9 cellular contexts compared by ENCODE assay signal in the genomic region with DNA sequence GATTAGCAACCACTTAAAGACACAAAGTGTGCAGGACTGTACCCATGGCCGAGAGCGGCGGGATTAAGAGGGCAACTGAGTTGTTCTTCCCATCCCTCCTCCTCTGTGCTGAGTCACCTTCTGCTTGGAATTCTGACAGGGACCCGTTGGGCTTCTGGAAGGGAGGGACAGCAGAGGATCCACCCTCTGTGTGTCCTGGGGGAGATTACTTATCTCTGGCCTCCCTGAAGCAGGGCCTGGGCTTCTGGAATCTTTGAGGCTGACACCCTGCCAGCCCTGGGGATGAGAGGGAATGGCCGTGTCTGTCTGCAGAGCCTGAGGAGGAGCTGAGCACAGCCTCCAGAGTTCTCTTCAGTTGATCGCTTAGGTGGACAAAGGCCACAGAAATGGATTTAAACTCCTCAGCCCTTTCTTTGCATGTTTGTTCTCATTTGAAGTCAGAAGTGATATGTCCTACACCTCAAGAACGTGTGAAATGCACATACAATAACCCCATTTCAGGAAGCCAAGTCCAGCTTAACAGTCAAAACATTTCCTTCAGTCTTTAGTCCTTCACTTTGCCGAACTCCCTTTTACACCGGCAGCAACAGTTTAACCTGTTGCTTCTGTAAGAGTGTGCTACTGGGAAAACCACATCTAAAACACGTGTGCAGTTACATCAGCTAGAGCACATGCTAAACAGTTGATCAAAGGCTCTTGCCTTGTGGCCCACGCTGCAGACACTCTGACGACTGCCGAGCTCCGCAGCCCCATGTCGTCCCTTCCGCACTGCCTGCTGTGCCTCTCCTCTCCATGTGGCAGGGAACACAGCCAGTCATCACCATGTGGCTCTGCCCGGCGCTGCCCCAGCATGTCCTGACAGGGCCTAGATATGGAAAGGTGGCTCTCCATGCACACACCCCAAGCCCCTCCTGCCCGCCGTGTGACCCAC. TPM values are rescaled to one million over a fixed set of nuclear protein-coding genes. Genes with fewer than 3 reads are reported as not detected.
DNase-seq lines count a peak whose midpoint lies in the region; ATAC-seq and TF ChIP-seq lines count a peak whose summit lies in the region.
"Had no signal": no experiment of that assay in that cellular context is flagged by ENCODE, and none has a peak within 500 bp of the region (broad histone marks: within the 10 kb centered on the region; RNA-seq: fewer than 3 reads in every experiment).

No MANE protein-coding gene starts in this region.

- POLR2A ChIA-PET in CD8-positive, alpha-beta T cell (lab: Charles Lee): interaction anchor here (0.6 to 45.4 kb wide), 9 partner anchors 9 to 154 kb away, joined by 3 to 1039 read pairs (median 11); partner anchors contain the start of gene IKZF1

- CTCF ChIA-PET in CD8-positive, alpha-beta T cell (lab: Charles Lee): interaction anchor here (0.7 to 20.8 kb wide), 14 partner anchors 8 to 268 kb away, joined by 3 to 494 read pairs (median 6); partner anchors contain the start of genes IKZF1 and ZPBP

- intact Hi-C loops in CD8-positive, alpha-beta T cell (cut with DNase I, micrococcal nuclease): loop anchor here (1.0 to 2.0 kb wide), 6 partner anchors 8 to 93 kb away; no protein-coding TSS in a partner anchor

- H3K36me3 Mint-ChIP-seq in CD8-positive, alpha-beta T cell: peaks cover 90% of the 10 kb centered on the region

- in situ Hi-C loops in GM13977 (cut with MboI; ENCODE audit: low pct_unique_long_range_greater_than_20kb, low sequenced_read_pairs, unreplicated experiment): loop anchor here (10.0 to 25.0 kb wide), 2 partner anchors 55 to 223 kb away; partner anchors contain the start of gene IKZF1

- no peaks in the 10 kb centered on the region for H3K9me3 Mint-ChIP-seq in CD8-positive, alpha-beta T cell

- TF ChIP-seq CTCF in CD8-positive, alpha-beta T cell (IDR thresholded peaks at IDR 0.05): no peak
- no peak for TF ChIP-seq CTCF in GM13977 (IDR thresholded peaks at IDR 0.05; ENCODE audit: extremely low read depth, insufficient read depth, missing control alignments)

- DNase-seq in CD8-positive, alpha-beta T cell: peak; percentile 62 to 93 (median 80)
- peak; percentile 83 to 88 for DNase-seq in activated CD4-positive, alpha-beta T cell treated with anti-CD3 and anti-CD28 coated beads for 4 hours
- DNase-seq in central memory CD4-positive, alpha-beta T cell: peak; percentile 91
- peak in 2 of 3 donors; percentile 67 to 78 for DNase-seq in stimulated activated CD4-positive, alpha-beta T cell treated with anti-CD3 and anti-CD28 coated beads, Interleukin-12 subunit alpha, Interleukin-12 subunit beta, amount 100 ng/mL, for 48 hours (ENCODE audit: low read depth in 2 of 3, low spot score in 1 of 3)
- DNase-seq in DMS114 treated with DMSO at 0.1 percent for 48 hours (lab: John Stamatoyannopoulos, UW; ENCODE audit: unreplicated experiment) (no peak), NCI-H1930 (lab: John Stamatoyannopoulos, UW) (no peak), GM13977 (ENCODE audit: low spot score) (no peak)
- DNase-seq: Kasumi-1 had no signal

- peaks cover 98% of the 10 kb centered on the region for H3K4me1 Mint-ChIP-seq in CD8-positive, alpha-beta T cell (ENCODE audit: low read depth)

- ATAC-seq in CD8-positive, alpha-beta T cell: peak; percentile 83
- ATAC-seq in HG02870 (IDR thresholded peaks at IDR 0.05; ENCODE audit: unreplicated experiment): no peak

- H3K4me3 Mint-ChIP-seq in CD8-positive, alpha-beta T cell: peak overlapping the region; percentile 76

- H3K4me3 ChIP-seq in CD8-positive, alpha-beta T cell (ENCODE audit: low read depth, low read length): peak overlapping the region; percentile 17

- peaks cover 97% of the 10 kb centered on the region for H3K4me1 ChIP-seq in CD8-positive, alpha-beta T cell (ENCODE audit: insufficient read depth, low read length)

- no peaks in the 10 kb centered on the region for H3K27me3 ChIP-seq in CD8-positive, alpha-beta T cell (ENCODE audit: insufficient read depth, low read length)

- no peaks in the 10 kb centered on the region for H3K9me3 ChIP-seq in CD8-positive, alpha-beta T cell (ENCODE audit: low read length)

- H3K36me3 ChIP-seq in CD8-positive, alpha-beta T cell (ENCODE audit: insufficient read depth, low read length): peaks cover 21% of the 10 kb centered on the region

- H3K27ac Mint-ChIP-seq in CD8-positive, alpha-beta T cell: peak overlapping the region; percentile 99

- no peaks in the 10 kb centered on the region for H3K27me3 Mint-ChIP-seq in CD8-positive, alpha-beta T cell (ENCODE audit: low read depth)

- peak overlapping the region; percentile 78 for H3K27ac ChIP-seq in CD8-positive, alpha-beta T cell (ENCODE audit: low read depth, low read length)

RNA-seq across cellular contexts. Expression of gene IKZF1, which starts 55.7 kb away (rescaled TPM):
- 100 to 1,000 TPM; 248 TPM for total RNA-seq in CD8-positive, alpha-beta T cell

Comparison
In these comparisons a context has a peak if more than half of its experiments do, and no peak if none do; other contexts are left out.
1. DNase-seq: peak in CD8-positive, alpha-beta T cell (7 of 7), activated CD4-positive, alpha-beta T cell treated with anti-CD3 and anti-CD28 coated beads for 4 hours (2 of 2), central memory CD4-positive, alpha-beta T cell (single experiment) and stimulated activated CD4-positive, alpha-beta T cell treated with anti-CD3 and anti-CD28 coated beads, Interleukin-12 subunit alpha, Interleukin-12 subunit beta, amount 100 ng/mL, for 48 hours (2 of 3); none in DMS114 treated with DMSO at 0.1 percent for 48 hours (single experiment), NCI-H1930 (0 of 2) and GM13977 (single experiment).